26 cellular contexts compared by ENCODE assay signal in genomic region chr20:10626896-10627295, GRCh38. TPM values are rescaled to one million over a fixed set of nuclear protein-coding genes. Genes with fewer than 3 reads are reported as not detected.
DNase-seq lines count a peak whose midpoint lies in the region; ATAC-seq and TF ChIP-seq lines count a peak whose summit lies in the region.
"Had no signal": no experiment of that assay in that cellular context is flagged by ENCODE, and none has a peak within 500 bp of the region (broad histone marks: within the 10 kb centered on the region; RNA-seq: fewer than 3 reads in every experiment).

No MANE protein-coding gene starts in this region.

- no peaks in the 10 kb centered on the region for H3K36me3 ChIP-seq in Karpas-422 (ENCODE audit: insufficient read depth, low read length)
- no peaks in the 10 kb centered on the region for H3K36me3 ChIP-seq in psoas muscle (ENCODE audit: insufficient read depth in 1 of 2, low read depth in 1 of 2)
- H3K36me3 ChIP-seq: MG63, pancreas had no signal

- no peaks in the 10 kb centered on the region for H3K9me2 ChIP-seq in Karpas-422 (replicated peaks; ENCODE audit: insufficient read depth, low read length)

- H3K9me3 ChIP-seq in Karpas-422 (ENCODE audit: low read length) (no peaks in the 10 kb centered on the region), psoas muscle (no peaks in the 10 kb centered on the region)
- H3K9me3 ChIP-seq: MG63, pancreas had no signal

- CTCF ChIA-PET in HEK293T (lab: Yijun Ruan, JAX), result interaction anchor here (0.8 kb wide), 1 partner anchor 14 kb away, joined by 3 read pairs; no protein-coding TSS in a partner anchor

- H3K79me2 ChIP-seq in Karpas-422 (ENCODE audit: low read length), result no peaks in the 10 kb centered on the region

- ATAC-seq in psoas muscle, result peak in 3 of 4 donors; percentile 43 to 67 (median 62)
- ATAC-seq: naive thymus-derived CD4-positive, alpha-beta T cell; stimulated activated naive B cell treated with anti-CD40 and anti-IgM and Interleukin-4, amounts not matched to agents 10 μg/mL and 1 μg/mL and 100 μg/mL, for 72 hours had no signal

- TF ChIP-seq CTCF in cardiac fibroblast (IDR thresholded peaks at IDR 0.05; ENCODE audit: low read depth, low read length) (no peak), fibroblast of the aortic adventitia (IDR thresholded peaks at IDR 0.05; ENCODE audit: insufficient read depth, low read length) (no peak), psoas muscle (IDR thresholded peaks at IDR 0.05) (no peak)

- POLR2A ChIA-PET in HEK293T (lab: Yijun Ruan, JAX), result no interaction called here

- 37 to 55% (median 49%) methylated on average over 3 of the region's 3 CpGs for WGBS in psoas muscle, 3 donors

- H3K4me3 ChIP-seq in Karpas-422 (ENCODE audit: low read length) (no peak overlapping the region), cardiac fibroblast (replicated peaks in 1 of 2; ENCODE audit: low read depth in 2 of 2, low read length in 2 of 2) (no peak overlapping the region), fibroblast of the aortic adventitia (ENCODE audit: low read depth, low read length) (no peak overlapping the region), psoas muscle (no peak overlapping the region)
- H3K4me3 ChIP-seq: GM23248, MG63, pancreas had no signal

- DNase-seq in Karpas-422, result no peak
- DNase-seq in cardiac fibroblast (ENCODE audit: low read depth in 2 of 2), result peak; percentile 37 to 82
- peak; percentile 64 for DNase-seq in fibroblast of the aortic adventitia (ENCODE audit: low read depth)
- DNase-seq in psoas muscle, result no peak
- no peak for DNase-seq in HEK293T (ENCODE audit: extremely low spot score)
- DNase-seq in retina, result no peak
- DNase-seq in NCI-H2227 treated with DMSO at 0.1 percent for 48 hours (lab: John Stamatoyannopoulos, UW), result no peak
- DNase-seq in DMS114 treated with DMSO at 0.1 percent for 48 hours (lab: John Stamatoyannopoulos, UW; ENCODE audit: unreplicated experiment), result no peak
- DNase-seq: activated T-cell treated with anti-CD3 and anti-CD28 coated beads for 4 hours; effector memory CD4-positive, alpha-beta T cell; foreskin melanocyte; GF-D8; GM23248; kidney glomerular epithelial cell; mesendoderm; MG63; naive thymus-derived CD4-positive, alpha-beta T cell; NCI-H146; NCI-H2171 treated with DMSO at 0.1 percent for 48 hours; NCI-H82; pancreas; stimulated activated CD4-positive, alpha-beta T cell treated with anti-CD3 and anti-CD28 coated beads, Interleukin-1b, Interleukin-23, amount 100 ng/mL, for 48 hours; stimulated activated naive B cell treated with anti-CD40 and anti-IgM and Interleukin-4, amounts not matched to agents 10 μg/mL and 1 μg/mL and 100 μg/mL, for 72 hours had no signal

- H3K4me1 ChIP-seq in Karpas-422 (ENCODE audit: low read length) (peaks cover 12% of the 10 kb centered on the region), psoas muscle (peaks cover 9% of the 10 kb centered on the region)

- no peak overlapping the region for H3K9ac ChIP-seq in Karpas-422 (ENCODE audit: low read length)
- H3K9ac ChIP-seq: GM23248 had no signal

- H4K20me1 ChIP-seq in Karpas-422 (ENCODE audit: insufficient read depth, low read depth, low read length), result no peaks in the 10 kb centered on the region

- H2AFZ ChIP-seq in Karpas-422 (ENCODE audit: low read length), result no peak overlapping the region
- H2AFZ ChIP-seq: GM23248 had no signal

- intact Hi-C loops in psoas muscle (cut with DNase I), result no loop called here

- H3K27ac ChIP-seq in Karpas-422 (ENCODE audit: low read length) (0 out of 2 replicates have a peak overlapping the region, but pooled peaks have one; percentile 21), psoas muscle (no peak overlapping the region)
- H3K27ac ChIP-seq: C4-2B, GM23248, HL-60, pancreas had no signal

- peak overlapping the region; percentile 11 for H3K4me2 ChIP-seq in Karpas-422 (ENCODE audit: low read depth, low read length, poor library complexity, severe bottlenecking)

- no peaks in the 10 kb centered on the region for H3K27me3 ChIP-seq in Karpas-422 (ENCODE audit: low read length)
- no peaks in the 10 kb centered on the region for H3K27me3 ChIP-seq in psoas muscle (ENCODE audit: insufficient read depth in 3 of 3, low read length in 2 of 3)
- H3K27me3 ChIP-seq: MG63, pancreas had no signal

TF ChIP-seq in HEK293T, 16 proteins besides CTCF, POLR2A, EP300 and RAD21:
- no peak for TF ChIP-seq BHLHE40 (IDR thresholded peaks at IDR 0.05; ENCODE audit: borderline replicate concordance)
- TF ChIP-seq FOXM1 (IDR thresholded peaks at IDR 0.05; ENCODE audit: borderline replicate concordance), result no peak
- TF ChIP-seq TARDBP (IDR thresholded peaks at IDR 0.05), result no peak
- no peak for TF ChIP-seq FOXA1 (IDR thresholded peaks at IDR 0.05)
- no peak for TF ChIP-seq ELF4 (IDR thresholded peaks at IDR 0.05)
- TF ChIP-seq, protein P1, sequence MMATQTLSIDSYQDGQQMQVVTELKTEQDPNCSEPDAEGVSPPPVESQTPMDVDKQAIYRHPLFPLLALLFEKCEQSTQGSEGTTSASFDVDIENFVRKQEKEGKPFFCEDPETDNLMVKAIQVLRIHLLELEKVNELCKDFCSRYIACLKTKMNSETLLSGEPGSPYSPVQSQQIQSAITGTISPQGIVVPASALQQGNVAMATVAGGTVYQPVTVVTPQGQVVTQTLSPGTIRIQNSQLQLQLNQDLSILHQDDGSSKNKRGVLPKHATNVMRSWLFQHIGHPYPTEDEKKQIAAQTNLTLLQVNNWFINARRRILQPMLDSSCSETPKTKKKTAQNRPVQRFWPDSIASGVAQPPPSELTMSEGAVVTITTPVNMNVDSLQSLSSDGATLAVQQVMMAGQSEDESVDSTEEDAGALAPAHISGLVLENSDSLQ (IDR thresholded peaks at IDR 0.05), result no peak
- no peak for TF ChIP-seq LEF1 (IDR thresholded peaks at IDR 0.05; ENCODE audit: borderline replicate concordance)
- TF ChIP-seq CTBP1 (IDR thresholded peaks at IDR 0.05; ENCODE audit: borderline replicate concordance), result no peak
- no peak for TF ChIP-seq L3MBTL2 (conservative IDR thresholded peaks at IDR 0.05)
- TF ChIP-seq FOXK2 (IDR thresholded peaks at IDR 0.05), result no peak
- no peak for TF ChIP-seq SUZ12 (IDR thresholded peaks at IDR 0.05)
- TF ChIP-seq ZNF384 (IDR thresholded peaks at IDR 0.05), result no peak
- TF ChIP-seq NFRKB (IDR thresholded peaks at IDR 0.05), result no peak

RNA-seq across cellular contexts. Expression of gene JAG1, which starts 46.9 kb away (rescaled TPM):
- 8.1 and 8.3 TPM in 2 replicates for total RNA-seq in Karpas-422 (2014; rRNA removed; shearing (Covaris generic); ENCODE audit: low replicate concordance)
- 39.2 and 46.7 TPM in 2 replicates for total RNA-seq in fibroblast of the aortic adventitia (ENCODE audit: low replicate concordance)
- 10 to 100 TPM; 10.4 to 35.4 (median 16.0) TPM for total RNA-seq in psoas muscle
- polyA plus RNA-seq in psoas muscle, result 1 to 10 TPM; 5.4 to 6.5 (median 5.6) TPM
- polyA plus RNA-seq: IgD-negative memory B cell had no signal

Comparison
In these comparisons a context has a peak if more than half of its experiments do, and no peak if none do; other contexts are left out.
1. DNase-seq: peak in cardiac fibroblast (2 of 2) and fibroblast of the aortic adventitia (single experiment); none in Karpas-422 (single experiment), psoas muscle (0 of 2), HEK293T (single experiment), retina (single experiment), NCI-H2227 treated with DMSO at 0.1 percent for 48 hours (single experiment) and DMS114 treated with DMSO at 0.1 percent for 48 hours (single experiment).